14 cellular contexts compared by ENCODE assay signal in the genomic region with DNA sequence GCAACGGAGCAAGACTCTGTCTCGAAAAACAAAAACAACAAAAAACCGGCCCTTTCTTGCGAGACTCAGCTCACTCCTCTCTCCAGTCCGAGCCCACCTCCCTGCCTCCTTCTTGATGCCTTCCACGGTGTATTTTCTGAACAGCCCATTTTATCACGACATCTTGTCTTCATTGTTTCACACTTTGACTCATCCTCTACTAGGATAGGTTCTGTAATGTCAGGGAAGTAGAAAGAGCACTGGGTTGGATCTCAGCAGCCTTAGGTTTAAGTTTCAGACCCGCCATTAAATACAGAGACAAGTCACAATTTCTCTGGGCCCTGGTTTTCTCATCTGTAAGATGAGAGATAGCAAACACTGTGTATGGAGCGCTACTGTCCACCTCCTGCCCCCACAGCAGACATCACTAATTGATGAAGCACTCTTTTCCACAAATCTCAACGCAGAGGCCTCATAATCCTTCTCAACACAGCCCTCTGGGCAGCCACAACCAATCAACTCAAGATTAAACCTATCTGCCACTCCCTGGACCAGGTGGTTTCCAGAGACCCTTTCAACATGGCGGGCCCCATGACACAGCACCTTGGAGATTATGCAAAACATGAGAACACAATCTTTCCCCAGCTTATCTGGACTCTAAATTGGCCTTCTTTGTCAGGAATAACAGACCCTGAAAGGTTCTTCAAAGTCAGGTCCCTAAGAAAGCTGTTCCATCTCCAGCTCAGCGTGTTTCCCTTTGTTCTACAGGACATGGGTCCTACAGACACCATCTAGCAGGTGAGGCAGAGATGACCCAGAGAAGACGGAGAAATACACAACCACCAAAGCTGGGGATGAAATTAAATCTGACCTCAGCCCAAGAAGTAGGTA. TPM values are rescaled to one million over a fixed set of nuclear protein-coding genes. Genes with fewer than 3 reads are reported as not detected.
A peak's percentile ranks its signal among the peaks of the same experiment; 100 is the strongest.
DNase-seq lines count a peak whose midpoint lies in the region; ATAC-seq, FAIRE-seq and TF ChIP-seq lines count a peak whose summit lies in the region.
"Had no signal": no experiment of that assay in that cellular context is flagged by ENCODE, and none has a peak within 500 bp of the region (broad histone marks: within the 10 kb centered on the region; RNA-seq: fewer than 3 reads in every experiment).

No MANE protein-coding gene starts in this region.

- H3K9me3 Mint-ChIP-seq in CD4-positive, alpha-beta T cell, result no peaks in the 10 kb centered on the region
- no peaks in the 10 kb centered on the region for H3K9me3 Mint-ChIP-seq in activated CD4-positive, alpha-beta memory T cell treated with anti-CD3 and anti-CD28 coated beads, Interleukin-2, amount 10 ng/mL, durations not matched to agents 7 days and 5 days
- H3K9me3 Mint-ChIP-seq in naive B cell, result no peaks in the 10 kb centered on the region

- no peaks in the 10 kb centered on the region for H3K9me3 ChIP-seq in CD4-positive, alpha-beta T cell (ENCODE audit: control insufficient read depth, low read length)
- H3K9me3 ChIP-seq: ascending aorta, gastroesophageal sphincter, right atrium auricular region had no signal

- DNase-seq in CD4-positive, alpha-beta T cell, result no peak
- DNase-seq in GM19239 (ENCODE audit: insufficient read length, low spot score), result no peak
- DNase-seq in activated CD4-positive, alpha-beta memory T cell treated with anti-CD3 and anti-CD28 coated beads, Interleukin-2, amount 10 ng/mL, durations not matched to agents 7 days and 5 days, result no peak
- no peak for DNase-seq in naive B cell
- DNase-seq in MV-4-11 (lab: John Stamatoyannopoulos, UW), result no peak
- no peak for DNase-seq in NCI-H146 treated with DMSO at 0.1 percent for 48 hours (lab: John Stamatoyannopoulos, UW; ENCODE audit: unreplicated experiment)
- DNase-seq: Karpas-422, NCI-H1930, substantia nigra had no signal

- ATAC-seq in CD4-positive, alpha-beta T cell (ENCODE audit: poor library complexity), result no peak
- ATAC-seq in naive B cell (ENCODE audit: low read depth in 2 of 2), result no peak
- ATAC-seq in GM19395 (IDR thresholded peaks at IDR 0.05; ENCODE audit: unreplicated experiment), result no peak
- ATAC-seq: gastroesophageal sphincter had no signal

- no peak for TF ChIP-seq CTCF in CD4-positive, alpha-beta T cell (IDR thresholded peaks at IDR 0.05)

- peak overlapping the region; percentile 67 for H3K4me3 Mint-ChIP-seq in CD4-positive, alpha-beta T cell
- H3K4me3 Mint-ChIP-seq in activated CD4-positive, alpha-beta memory T cell treated with anti-CD3 and anti-CD28 coated beads, Interleukin-2, amount 10 ng/mL, durations not matched to agents 7 days and 5 days, result no peak overlapping the region
- peak overlapping the region in 5 of 8 donors; percentile 42 to 75 (median 56) for H3K4me3 Mint-ChIP-seq in naive B cell

- no peaks in the 10 kb centered on the region for H3K27me3 ChIP-seq in CD4-positive, alpha-beta T cell (ENCODE audit: control insufficient read depth, insufficient read depth, low read length)
- H3K27me3 ChIP-seq: ascending aorta, gastroesophageal sphincter, right atrium auricular region had no signal

- H3K27me3 Mint-ChIP-seq in CD4-positive, alpha-beta T cell, result no peaks in the 10 kb centered on the region
- no peaks in the 10 kb centered on the region for H3K27me3 Mint-ChIP-seq in activated CD4-positive, alpha-beta memory T cell treated with anti-CD3 and anti-CD28 coated beads, Interleukin-2, amount 10 ng/mL, durations not matched to agents 7 days and 5 days
- H3K27me3 Mint-ChIP-seq in naive B cell, result no peaks in the 10 kb centered on the region

- CTCF ChIA-PET in CD4-positive, alpha-beta T cell (lab: Charles Lee), result interaction anchor here (0.5 kb wide), 1 partner anchor 188 kb away, joined by 4 read pairs; no protein-coding TSS in a partner anchor
- CTCF ChIA-PET in activated CD4-positive, alpha-beta memory T cell treated with anti-CD3 and anti-CD28 coated beads, Interleukin-2, amount 10 ng/mL, durations not matched to agents 7 days and 5 days (lab: Charles Lee), result no interaction called here

- H3K36me3 Mint-ChIP-seq in CD4-positive, alpha-beta T cell (ENCODE audit: low read depth), result peaks cover 84% of the 10 kb centered on the region
- peaks cover 63% of the 10 kb centered on the region for H3K36me3 Mint-ChIP-seq in activated CD4-positive, alpha-beta memory T cell treated with anti-CD3 and anti-CD28 coated beads, Interleukin-2, amount 10 ng/mL, durations not matched to agents 7 days and 5 days (ENCODE audit: low read depth)
- peaks cover 0 to 8% of the 10 kb centered on the region in 2 donors for H3K36me3 Mint-ChIP-seq in naive B cell

- peaks cover 97% of the 10 kb centered on the region for H3K4me1 Mint-ChIP-seq in CD4-positive, alpha-beta T cell (ENCODE audit: low read depth)
- H3K4me1 Mint-ChIP-seq in activated CD4-positive, alpha-beta memory T cell treated with anti-CD3 and anti-CD28 coated beads, Interleukin-2, amount 10 ng/mL, durations not matched to agents 7 days and 5 days, result peaks cover 90% of the 10 kb centered on the region
- peaks cover 71 to 95% (median 83%) of the 10 kb centered on the region in 3 donors for H3K4me1 Mint-ChIP-seq in naive B cell

- intact Hi-C loops in CD4-positive, alpha-beta T cell (cut with DNase I, micrococcal nuclease), result no loop called here

- H3K27ac ChIP-seq in CD4-positive, alpha-beta T cell (ENCODE audit: low read depth, low read length), result no peak overlapping the region
- H3K27ac ChIP-seq: ascending aorta, gastroesophageal sphincter, right atrium auricular region had no signal

- POLR2A ChIA-PET in CD4-positive, alpha-beta T cell (lab: Charles Lee), result interaction anchor here (1.1 kb wide), 1 partner anchor 72 kb away, joined by 3 read pairs; no protein-coding TSS in a partner anchor
- POLR2A ChIA-PET in activated CD4-positive, alpha-beta memory T cell treated with anti-CD3 and anti-CD28 coated beads, Interleukin-2, amount 10 ng/mL, durations not matched to agents 7 days and 5 days (lab: Charles Lee), result interaction anchor here (1.2 to 1.8 kb wide), 2 partner anchors 8 to 16 kb away, joined by 3 to 4 read pairs; no protein-coding TSS in a partner anchor

- FAIRE-seq in GM19239 (lab: Jason Lieb, UNC), result peak; percentile 72
- FAIRE-seq: islet of Langerhans had no signal

- H3K27ac Mint-ChIP-seq in CD4-positive, alpha-beta T cell, result peak overlapping the region; percentile 96
- peak overlapping the region; percentile 22 for H3K27ac Mint-ChIP-seq in activated CD4-positive, alpha-beta memory T cell treated with anti-CD3 and anti-CD28 coated beads, Interleukin-2, amount 10 ng/mL, durations not matched to agents 7 days and 5 days
- peak overlapping the region in 5 of 6 donors; percentile 82 to 87 (median 85) for H3K27ac Mint-ChIP-seq in naive B cell

RNA-seq across cellular contexts. Expression of gene CCDC88C, which starts 35.6 kb away (rescaled TPM):
- 100 to 1,000 TPM; 269 to 287 TPM for total RNA-seq in CD4-positive, alpha-beta T cell
- 100 to 1,000 TPM; 168 to 175 TPM for total RNA-seq in activated CD4-positive, alpha-beta memory T cell treated with anti-CD3 and anti-CD28 coated beads, Interleukin-2, amount 10 ng/mL, durations not matched to agents 7 days and 5 days
- 10 to 100 TPM; 13.5 to 35.0 (median 15.8) TPM for polyA plus RNA-seq in naive B cell (ENCODE audit: low read depth in 6 of 6)

Comparison
In these comparisons a context has a peak if more than half of its experiments do, and no peak if none do; other contexts are left out.
1. H3K27ac Mint-ChIP-seq: peak in every context shown above with its lines; median percentile 96 in CD4-positive, alpha-beta T cell; 85 in naive B cell; 22 in activated CD4-positive, alpha-beta memory T cell treated with anti-CD3 and anti-CD28 coated beads, Interleukin-2, amount 10 ng/mL, durations not matched to agents 7 days and 5 days.